ENCODE assay signal across 30 cellular contexts in genomic region chr5:168829922-168830417, GRCh38.
"Had no signal": no experiment of that assay in that cellular context is flagged by ENCODE, and none has a peak within 500 bp of the region (broad histone marks: within the 10 kb centered on the region; RNA-seq: fewer than 3 reads in every experiment).

No MANE protein-coding gene starts in this region.

- H3K4me1 ChIP-seq: colonic mucosa, gastrocnemius medialis, left lung, pancreas, transverse colon had no signal

- H3K36me3 ChIP-seq: colonic mucosa, gastrocnemius medialis, heart right ventricle, left lung, neutrophil, pancreas, suprapubic skin, transverse colon had no signal

- H3K4me2 ChIP-seq: smooth muscle cell had no signal

- H3K27me3 ChIP-seq: colonic mucosa, heart right ventricle, neutrophil, pancreas, suprapubic skin, transverse colon had no signal

- H3K9me3 ChIP-seq: colonic mucosa, gastrocnemius medialis, heart right ventricle, left lung, mucosa of descending colon, neutrophil, pancreas, suprapubic skin, transverse colon had no signal

- H3K4me3 Mint-ChIP-seq: central memory CD8-positive, alpha-beta T cell; dendritic cell treated with granulocyte-macrophage colony-stimulating factor and Interleukin-4, amounts not matched to agents 40 ng/mL and 50 ng/mL, for 4 days; endodermal cell; mesothelial cell of epicardium; naive thymus-derived CD4-positive, alpha-beta T cell; nephron progenitor cell; stimulated activated memory B cell treated with anti-CD40 and anti-IgM and Interleukin-4, amounts not matched to agents 10 μg/mL and 1 μg/mL and 100 μg/mL, for 72 hours; stimulated activated naive CD8-positive, alpha-beta T cell treated with anti-CD3 and anti-CD28 coated beads, Interleukin-15, Interleukin-2, amounts not matched to agents 100 ng/mL and 50 ng/mL, for 24 hours had no signal

- ATAC-seq: esophagus mucosa; gastrocnemius medialis; left lung; mucosa of descending colon; naive thymus-derived CD4-positive, alpha-beta T cell; pancreas; stimulated activated memory B cell treated with anti-CD40 and anti-IgM and Interleukin-4, amounts not matched to agents 10 μg/mL and 1 μg/mL and 100 μg/mL, for 72 hours had no signal

- H3K36me3 Mint-ChIP-seq: mesothelial cell of epicardium; naive thymus-derived CD4-positive, alpha-beta T cell; stimulated activated memory B cell treated with anti-CD40 and anti-IgM and Interleukin-4, amounts not matched to agents 10 μg/mL and 1 μg/mL and 100 μg/mL, for 72 hours had no signal

- H3K4me1 Mint-ChIP-seq: central memory CD8-positive, alpha-beta T cell; stimulated activated memory B cell treated with anti-CD40 and anti-IgM and Interleukin-4, amounts not matched to agents 10 μg/mL and 1 μg/mL and 100 μg/mL, for 72 hours had no signal

- H3K27ac ChIP-seq: colonic mucosa, epithelial cell of prostate, gastrocnemius medialis, left lung, neutrophil, pancreas, suprapubic skin, transverse colon had no signal

- H3K27me3 Mint-ChIP-seq: stimulated activated memory B cell treated with anti-CD40 and anti-IgM and Interleukin-4, amounts not matched to agents 10 μg/mL and 1 μg/mL and 100 μg/mL, for 72 hours had no signal

- FAIRE-seq: islet of Langerhans, pancreas had no signal

- DNase-seq: colonic mucosa; effector CD8-positive, alpha-beta T cell; endodermal cell; foreskin fibroblast; gastrocnemius medialis; heart right ventricle; hippocampal formation; left cardiac atrium; left lung; mesenchymal stem cell; mucosa of descending colon; naive thymus-derived CD4-positive, alpha-beta T cell; nephron progenitor cell; pancreas; stimulated activated CD4-positive, alpha-beta T cell treated with anti-CD3 and anti-CD28 coated beads, Interleukin-12 subunit alpha, Interleukin-12 subunit beta, amount 100 ng/mL, for 4 hours; stimulated activated CD4-positive, alpha-beta T cell treated with anti-CD3 and anti-CD28 coated beads, Interleukin-1b, Interleukin-23, amount 100 ng/mL, for 48 hours; stimulated activated CD4-positive, alpha-beta T cell treated with anti-CD3 and anti-CD28 coated beads, Interleukin-4, amount 100 ng/mL, for 1 hour; transverse colon had no signal

- H3K9me3 Mint-ChIP-seq: central memory CD8-positive, alpha-beta T cell; dendritic cell treated with granulocyte-macrophage colony-stimulating factor and Interleukin-4, amounts not matched to agents 40 ng/mL and 50 ng/mL, for 4 days; endodermal cell; mesothelial cell of epicardium; nephron progenitor cell; stimulated activated memory B cell treated with anti-CD40 and anti-IgM and Interleukin-4, amounts not matched to agents 10 μg/mL and 1 μg/mL and 100 μg/mL, for 72 hours; stimulated activated naive CD8-positive, alpha-beta T cell treated with anti-CD3 and anti-CD28 coated beads, Interleukin-15, Interleukin-2, amounts not matched to agents 100 ng/mL and 50 ng/mL, for 24 hours had no signal

- H3K27ac Mint-ChIP-seq: dendritic cell treated with granulocyte-macrophage colony-stimulating factor and Interleukin-4, amounts not matched to agents 40 ng/mL and 50 ng/mL, for 4 days; endodermal cell; mesothelial cell of epicardium; naive thymus-derived CD4-positive, alpha-beta T cell; nephron progenitor cell; progenitor cell of endocrine pancreas; stimulated activated memory B cell treated with anti-CD40 and anti-IgM and Interleukin-4, amounts not matched to agents 10 μg/mL and 1 μg/mL and 100 μg/mL, for 72 hours; stimulated activated naive CD8-positive, alpha-beta T cell treated with anti-CD3 and anti-CD28 coated beads, Interleukin-15, Interleukin-2, amounts not matched to agents 100 ng/mL and 50 ng/mL, for 24 hours had no signal

- H3K4me3 ChIP-seq: colonic mucosa, gastrocnemius medialis, heart right ventricle, left lung, mucosa of descending colon, pancreas, smooth muscle cell, suprapubic skin, transverse colon had no signal
